ENCODE assay signal across 22 cellular contexts in genomic region chr12:78697817-78698415, GRCh38.
DNase-seq lines count a peak whose midpoint lies in the region; ATAC-seq and TF ChIP-seq lines count a peak whose summit lies in the region.
"Had no signal": no experiment of that assay in that cellular context is flagged by ENCODE, and none has a peak within 500 bp of the region (broad histone marks: within the 10 kb centered on the region; RNA-seq: fewer than 3 reads in every experiment).

No MANE protein-coding gene starts in this region.

- peaks cover 0 to 3% of the 10 kb centered on the region in 2 experiments for H3K36me3 ChIP-seq in SK-N-SH (replicated peaks in 1 of 2; ENCODE audit: control insufficient read depth in 1 of 2, insufficient read depth in 2 of 2, low read length in 1 of 2)
- H3K36me3 ChIP-seq in RWPE2 (ENCODE audit: low read depth): no peaks in the 10 kb centered on the region
- no peaks in the 10 kb centered on the region for H3K36me3 ChIP-seq in tibial nerve
- H3K36me3 ChIP-seq: BLaER1 treated with 17β-estradiol and CSF1 and Interleukin-3, amounts not matched to agents 10 nM and 100 nM had no signal

- H3K9ac ChIP-seq in SK-N-SH: no peak overlapping the region
- H3K9ac ChIP-seq: BLaER1 treated with 17β-estradiol and CSF1 and Interleukin-3, amounts not matched to agents 10 nM and 100 nM; parathyroid adenoma had no signal

- no peak overlapping the region for H3K27ac ChIP-seq in SK-N-SH (ENCODE audit: low read depth in 2 of 2, low read length in 1 of 2)
- peak overlapping the region; percentile 65 for H3K27ac ChIP-seq in RWPE2 (ENCODE audit: poor library complexity, severe bottlenecking)
- H3K27ac ChIP-seq in tibial nerve: no peak overlapping the region
- H3K27ac ChIP-seq: 22Rv1; BLaER1 treated with 17β-estradiol and CSF1 and Interleukin-3, amounts not matched to agents 10 nM and 100 nM; parathyroid adenoma; skin epidermis; VCaP had no signal

- CTCF ChIA-PET in SK-N-SH (lab: Yijun Ruan, JAX): no interaction called here

- H2AFZ ChIP-seq in SK-N-SH (ENCODE audit: low read depth): no peak overlapping the region
- H2AFZ ChIP-seq: parathyroid adenoma had no signal

- no peaks in the 10 kb centered on the region for H3K9me2 ChIP-seq in SK-N-SH

- no peaks in the 10 kb centered on the region for H4K20me1 ChIP-seq in SK-N-SH (ENCODE audit: insufficient read depth)
- H4K20me1 ChIP-seq: BLaER1 treated with 17β-estradiol and CSF1 and Interleukin-3, amounts not matched to agents 10 nM and 100 nM had no signal

- 0 out of 2 replicates have a peak, but pooled peaks cover 6% of the 10 kb centered on the region for H3K9me3 ChIP-seq in SK-N-SH
- no peaks in the 10 kb centered on the region for H3K9me3 ChIP-seq in RWPE2 (ENCODE audit: severe bottlenecking)
- no peaks in the 10 kb centered on the region for H3K9me3 ChIP-seq in tibial nerve

- H3K4me1 ChIP-seq in SK-N-SH (ENCODE audit: control insufficient read depth in 1 of 2, insufficient read depth in 2 of 2, low read depth in 1 of 2, low read length in 1 of 2) (no peaks in the 10 kb centered on the region), RWPE2 (ENCODE audit: insufficient read depth, poor library complexity, severe bottlenecking) (peaks cover 13% of the 10 kb centered on the region), tibial nerve (no peaks in the 10 kb centered on the region)
- H3K4me1 ChIP-seq: BLaER1 treated with 17β-estradiol and CSF1 and Interleukin-3, amounts not matched to agents 10 nM and 100 nM; parathyroid adenoma had no signal

- peaks cover 3% of the 10 kb centered on the region for H3F3A ChIP-seq in SK-N-SH (replicated peaks; ENCODE audit: insufficient read depth)

- WGBS in SK-N-SH (ENCODE audit: low lambda C conversion rate): 98% methylated on average over 2 of the region's 2 CpGs
- WGBS in tibial nerve, 2 donors: 91 to 94% methylated on average over 2 of the region's 2 CpGs

- TF ChIP-seq CTCF in SK-N-SH (IDR thresholded peaks at IDR 0.05) (no peak), RWPE2 (IDR thresholded peaks at IDR 0.05; ENCODE audit: poor library complexity, severe bottlenecking) (no peak), fibroblast of mammary gland (conservative IDR thresholded peaks at IDR 0.05; ENCODE audit: control insufficient read depth, insufficient read depth, low read depth, low read length) (no peak), tibial nerve (IDR thresholded peaks at IDR 0.05) (no peak)

- no peak overlapping the region for H3K4me3 ChIP-seq in SK-N-SH (ENCODE audit: low read depth in 2 of 2, low read length in 1 of 2)
- no peak overlapping the region for H3K4me3 ChIP-seq in RWPE2 (ENCODE audit: severe bottlenecking)
- no peak overlapping the region for H3K4me3 ChIP-seq in fibroblast of mammary gland (ENCODE audit: control insufficient read depth, low read depth, low read length)
- no peak overlapping the region for H3K4me3 ChIP-seq in tibial nerve
- H3K4me3 ChIP-seq: BLaER1 treated with 17β-estradiol and CSF1 and Interleukin-3, amounts not matched to agents 10 nM and 100 nM; skin epidermis had no signal

- TF ChIP-seq RAD21 in SK-N-SH (IDR thresholded peaks at IDR 0.05; ENCODE audit: low read length): no peak

- TF ChIP-seq POLR2A in tibial nerve (IDR thresholded peaks at IDR 0.05): no peak

- H3K27me3 ChIP-seq in SK-N-SH (ENCODE audit: insufficient read depth) (no peaks in the 10 kb centered on the region), RWPE2 (ENCODE audit: insufficient read depth, poor library complexity, severe bottlenecking) (no peaks in the 10 kb centered on the region), tibial nerve (no peaks in the 10 kb centered on the region)
- H3K27me3 ChIP-seq: BLaER1 treated with 17β-estradiol and CSF1 and Interleukin-3, amounts not matched to agents 10 nM and 100 nM had no signal

- no peak overlapping the region for H3K4me2 ChIP-seq in SK-N-SH
- H3K4me2 ChIP-seq: BLaER1 treated with 17β-estradiol and CSF1 and Interleukin-3, amounts not matched to agents 10 nM and 100 nM had no signal

- no peak for ATAC-seq in SK-N-SH treated with all-trans-retinoic acid at 6 μM for 48 hours
- peak; percentile 98 for ATAC-seq in RWPE2 (ENCODE audit: low read depth)
- no peak for ATAC-seq in HG03460 (IDR thresholded peaks at IDR 0.05; ENCODE audit: unreplicated experiment)
- ATAC-seq in GM21717 (IDR thresholded peaks at IDR 0.05; ENCODE audit: unreplicated experiment): no peak
- ATAC-seq: natural killer cell; stimulated activated naive CD8-positive, alpha-beta T cell treated with anti-CD3 and anti-CD28 coated beads, Interleukin-15, amount 100 ng/mL, for 72 hours had no signal

- POLR2A ChIA-PET in SK-N-SH (lab: Yijun Ruan, JAX): no interaction called here

- DNase-seq in SK-N-SH: no peak
- DNase-seq in RWPE2 (ENCODE audit: low spot score): no peak
- DNase-seq in fibroblast of mammary gland (ENCODE audit: low read depth): peak; percentile 53
- no peak for DNase-seq in tibial nerve (ENCODE audit: low spot score in 2 of 2)
- no peak for DNase-seq in activated effector memory CD4-positive, alpha-beta T cell treated with Interleukin-2 at 50 U/mL for 16 hours
- DNase-seq: activated CD4-positive, alpha-beta T cell treated with anti-CD3 and anti-CD28 coated beads, Interleukin-2, amount 50 U/mL, for 48 hours; activated naive CD4-positive, alpha-beta T cell treated with Interleukin-2 at 50 U/mL for 16 hours; anterior cingulate cortex; cerebellar nuclear complex; effector memory CD4-positive, alpha-beta T cell; natural killer cell; NCI-H187; stimulated activated CD4-positive, alpha-beta T cell treated with anti-CD3 and anti-CD28 coated beads, Interleukin-4, amount 100 ng/mL, for 1 hour; stimulated activated naive CD8-positive, alpha-beta T cell treated with anti-CD3 and anti-CD28 coated beads, Interleukin-15, amount 100 ng/mL, for 72 hours had no signal

- H3K79me2 ChIP-seq in SK-N-SH (ENCODE audit: insufficient read depth): no peaks in the 10 kb centered on the region
- H3K79me2 ChIP-seq: parathyroid adenoma had no signal

- TF ChIP-seq EP300 in SK-N-SH (IDR thresholded peaks at IDR 0.05; ENCODE audit: borderline replicate concordance in 1 of 2, low read depth in 1 of 2, low read length in 1 of 2): no peak
- TF ChIP-seq EP300 in tibial nerve (IDR thresholded peaks at IDR 0.05): no peak

TF ChIP-seq in SK-N-SH, 30 proteins besides CTCF, POLR2A, EP300 and RAD21 (continues in another document):
- peak; percentile 39; the same call in 1 of the 2 replicates for TF ChIP-seq FOSL2 (IDR thresholded peaks at IDR 0.05; ENCODE audit: borderline replicate concordance, low read depth)
- no peak for TF ChIP-seq SMC3 (IDR thresholded peaks at IDR 0.05; ENCODE audit: low read depth, low read length)
- TF ChIP-seq, protein P1, sequence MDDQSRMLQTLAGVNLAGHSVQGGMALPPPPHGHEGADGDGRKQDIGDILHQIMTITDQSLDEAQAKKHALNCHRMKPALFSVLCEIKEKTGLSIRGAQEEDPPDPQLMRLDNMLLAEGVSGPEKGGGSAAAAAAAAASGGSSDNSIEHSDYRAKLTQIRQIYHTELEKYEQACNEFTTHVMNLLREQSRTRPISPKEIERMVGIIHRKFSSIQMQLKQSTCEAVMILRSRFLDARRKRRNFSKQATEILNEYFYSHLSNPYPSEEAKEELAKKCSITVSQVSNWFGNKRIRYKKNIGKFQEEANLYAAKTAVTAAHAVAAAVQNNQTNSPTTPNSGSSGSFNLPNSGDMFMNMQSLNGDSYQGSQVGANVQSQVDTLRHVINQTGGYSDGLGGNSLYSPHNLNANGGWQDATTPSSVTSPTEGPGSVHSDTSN (IDR thresholded peaks at IDR 0.05): no peak
- TF ChIP-seq EZH2phosphoT487 (IDR thresholded peaks at IDR 0.05; ENCODE audit: borderline replicate concordance, low read depth): no peak
- no peak for TF ChIP-seq FOXJ3 (CRISPR knock-in tag; IDR thresholded peaks at IDR 0.05)
- no peak for TF ChIP-seq YY1 (IDR thresholded peaks at IDR 0.05; ENCODE audit: low read depth)

TF ChIP-seq in SK-N-SH treated with all-trans-retinoic acid at 6 μM for 48 hours, 23 proteins besides CTCF, POLR2A, EP300 and RAD21:
- no peak for TF ChIP-seq TOX (CRISPR knock-in tag; IDR thresholded peaks at IDR 0.05; ENCODE audit: borderline replicate concordance)
- TF ChIP-seq TSHZ2 (CRISPR knock-in tag; IDR thresholded peaks at IDR 0.05): no peak
- no peak for TF ChIP-seq ESRRG (CRISPR knock-in tag; IDR thresholded peaks at IDR 0.05)
- no peak for TF ChIP-seq SNAI2 (CRISPR knock-in tag; IDR thresholded peaks at IDR 0.05)
- no peak for TF ChIP-seq TCF4 (CRISPR knock-in tag; IDR thresholded peaks at IDR 0.05; ENCODE audit: borderline replicate concordance)
- no peak for TF ChIP-seq ZNF70 (CRISPR knock-in tag; IDR thresholded peaks at IDR 0.05)
- TF ChIP-seq CSDC2 (CRISPR knock-in tag; IDR thresholded peaks at IDR 0.05): no peak
- no peak for TF ChIP-seq ZFP30 (CRISPR knock-in tag; IDR thresholded peaks at IDR 0.05)
- no peak for TF ChIP-seq PPARA (CRISPR knock-in tag; IDR thresholded peaks at IDR 0.05; ENCODE audit: borderline replicate concordance)
- no peak for TF ChIP-seq RARB (CRISPR knock-in tag; IDR thresholded peaks at IDR 0.05)
- no peak for TF ChIP-seq ZC3H10 (CRISPR knock-in tag; IDR thresholded peaks at IDR 0.05)
- no peak for TF ChIP-seq BACH2 (CRISPR knock-in tag; IDR thresholded peaks at IDR 0.05; ENCODE audit: borderline replicate concordance)
